Comparison of ENCODE assay signal across 34 cellular contexts in genomic region chr7:69482676-69483075, GRCh38.
"Had no signal": no experiment of that assay in that cellular context is flagged by ENCODE, and none has a peak within 500 bp of the region (broad histone marks: within the 10 kb centered on the region; RNA-seq: fewer than 3 reads in every experiment).

No MANE protein-coding gene starts in this region.

- H3K4me3 Mint-ChIP-seq: activated B cell treated with CpG ODN at 0.5 μM for 24 hours; activated CD4-positive, alpha-beta memory T cell treated with anti-CD3 and anti-CD28 coated beads for 36 hours; activated CD4-positive, alpha-beta T cell treated with anti-CD3 and anti-CD28 coated beads, Interleukin-2, amount 10 ng/mL, durations not matched to agents 24 days and 14 days; activated CD8-positive, alpha-beta T cell treated with anti-CD3 and anti-CD28 coated beads for 36 hours; activated naive CD4-positive, alpha-beta T cell treated with anti-CD3 and anti-CD28 coated beads for 36 hours; activated naive CD8-positive, alpha-beta T cell treated with anti-CD3 and anti-CD28 coated beads for 36 hours; activated T-cell treated with anti-CD3 and anti-CD28 coated beads, Interleukin-2, amount 50 U/mL, for 4 hours; activated T-cell treated with anti-CD3 and anti-CD28 coated beads, Interleukin-2, amount 50 U/mL, for 72 hours; activated T-helper 1 cell treated with anti-CD3 and anti-CD28 coated beads, Interleukin-12 subunit alpha, Interleukin-12 subunit beta, Interleukin-2, Interleukin-4 antibody, amounts not matched to agents 30 ng/mL and 10 ng/mL and 1 ng/mL, durations not matched to agents 14 hours and 24 hours and 36 hours; activated T-helper 17 cell treated with anti-CD3 and anti-CD28 coated beads, Interleukin-2, amount 50 U/mL, for 72 hours; T-helper 1 cell treated with Interleukin-12 subunit alpha and Interleukin-12 subunit beta and Interleukin-4 antibody, amounts not matched to agents 30 μg/mL and 1 μg/mL, for 36 hours; T-helper 2 cell treated with Interferon-gamma antibody and Interleukin-4, amounts not matched to agents 5 μg/mL and 100 μg/mL, for 36 hours had no signal

- H3K27ac ChIP-seq: adrenal gland, body of pancreas, brain microvascular endothelial cell, breast epithelium, VCaP had no signal

- H3K36me3 ChIP-seq: adrenal gland, brain microvascular endothelial cell, breast epithelium had no signal

- H3K27ac Mint-ChIP-seq: activated B cell treated with CpG ODN at 0.5 μM for 24 hours; activated CD4-positive, alpha-beta memory T cell treated with anti-CD3 and anti-CD28 coated beads for 36 hours; activated CD4-positive, alpha-beta T cell treated with anti-CD3 and anti-CD28 coated beads, Interleukin-2, amount 10 ng/mL, durations not matched to agents 24 days and 14 days; activated CD8-positive, alpha-beta T cell treated with anti-CD3 and anti-CD28 coated beads for 36 hours; activated naive CD4-positive, alpha-beta T cell treated with anti-CD3 and anti-CD28 coated beads for 36 hours; activated naive CD4-positive, alpha-beta T cell treated with anti-CD3 and anti-CD28 coated beads, Interleukin-2, amount 50 U/mL, for 72 hours; activated naive CD8-positive, alpha-beta T cell treated with anti-CD3 and anti-CD28 coated beads for 36 hours; activated T-cell treated with anti-CD3 and anti-CD28 coated beads, Interleukin-2, amount 50 U/mL, for 72 hours; activated T-helper 1 cell treated with anti-CD3 and anti-CD28 coated beads, Interleukin-12 subunit alpha, Interleukin-12 subunit beta, Interleukin-2, Interleukin-4 antibody, amounts not matched to agents 30 ng/mL and 10 ng/mL and 1 ng/mL, durations not matched to agents 14 hours and 24 hours and 36 hours; activated T-helper 17 cell treated with anti-CD3 and anti-CD28 coated beads, Interleukin-2, amount 50 U/mL, for 72 hours; T-helper 1 cell treated with Interleukin-12 subunit alpha and Interleukin-12 subunit beta and Interleukin-4 antibody, amounts not matched to agents 30 μg/mL and 1 μg/mL, for 36 hours; T-helper 2 cell treated with Interferon-gamma antibody and Interleukin-4, amounts not matched to agents 5 μg/mL and 100 μg/mL, for 36 hours had no signal

- H3K9me3 Mint-ChIP-seq: activated B cell treated with CpG ODN at 0.5 μM for 24 hours; activated CD4-positive, alpha-beta memory T cell treated with anti-CD3 and anti-CD28 coated beads for 36 hours; activated CD4-positive, alpha-beta T cell treated with anti-CD3 and anti-CD28 coated beads, Interleukin-2, amount 10 ng/mL, durations not matched to agents 24 days and 14 days; activated CD8-positive, alpha-beta T cell treated with anti-CD3 and anti-CD28 coated beads for 36 hours; activated naive CD4-positive, alpha-beta T cell treated with anti-CD3 and anti-CD28 coated beads, Interleukin-2, amount 50 U/mL, for 72 hours; activated naive CD8-positive, alpha-beta T cell treated with anti-CD3 and anti-CD28 coated beads for 36 hours; activated T-cell treated with anti-CD3 and anti-CD28 coated beads, Interleukin-2, amount 50 U/mL, for 4 hours; activated T-cell treated with anti-CD3 and anti-CD28 coated beads, Interleukin-2, amount 50 U/mL, for 72 hours; activated T-helper 17 cell treated with anti-CD3 and anti-CD28 coated beads, Interleukin-2, amount 50 U/mL, for 72 hours had no signal

- H3K36me3 Mint-ChIP-seq: activated CD4-positive, alpha-beta memory T cell treated with anti-CD3 and anti-CD28 coated beads for 36 hours; activated naive CD8-positive, alpha-beta T cell treated with anti-CD3 and anti-CD28 coated beads for 36 hours had no signal

- DNase-seq: activated B cell treated with CpG ODN at 0.5 μM for 24 hours; activated CD4-positive, alpha-beta memory T cell treated with anti-CD3 and anti-CD28 coated beads for 36 hours; activated CD4-positive, alpha-beta T cell treated with anti-CD3 and anti-CD28 coated beads for 4 hours; activated CD4-positive, alpha-beta T cell treated with anti-CD3 and anti-CD28 coated beads, Interleukin-2, amount 10 ng/mL, durations not matched to agents 24 days and 14 days; activated CD4-positive, alpha-beta T cell treated with anti-CD3 and anti-CD28 coated beads, Interleukin-2, amount 50 U/mL, for 1 hour; activated CD4-positive, alpha-beta T cell treated with anti-CD3 and anti-CD28 coated beads, Interleukin-2, amount 50 U/mL, for 4 hours; activated CD4-positive, CD25-positive, alpha-beta regulatory T cell treated with anti-CD3 and anti-CD28 coated beads, Interleukin-2, amount 50 U/mL, for 72 hours; activated CD8-positive, alpha-beta memory T cell treated with anti-CD3 and anti-CD28 coated beads, Interleukin-2, amount 50 U/mL, for 4 hours; activated CD8-positive, alpha-beta T cell treated with anti-CD3 and anti-CD28 coated beads for 36 hours; activated effector memory CD4-positive, alpha-beta T cell treated with anti-CD3 and anti-CD28 coated beads, Interleukin-2, amount 50 U/mL, for 16 hours; activated gamma-delta T cell treated with Interleukin-2 at 50 U/mL for 16 hours; activated naive CD4-positive, alpha-beta T cell; activated naive CD4-positive, alpha-beta T cell treated with anti-CD3 and anti-CD28 coated beads for 36 hours; activated naive CD4-positive, alpha-beta T cell treated with anti-CD3 and anti-CD28 coated beads, Interleukin-2, amount 50 U/mL, for 16 hours; activated naive CD8-positive, alpha-beta T cell treated with anti-CD3 and anti-CD28 coated beads for 36 hours; activated T-cell treated with anti-CD3 and anti-CD28 coated beads for 4 hours; activated T-cell treated with anti-CD3 and anti-CD28 coated beads, Interleukin-2, amount 50 U/mL, for 1 hour; activated T-cell treated with anti-CD3 and anti-CD28 coated beads, Interleukin-2, amount 50 U/mL, for 4 hours; activated T-cell treated with anti-CD3 and anti-CD28 coated beads, Interleukin-2, amount 50 U/mL, for 72 hours; adrenal gland; amniotic stem cell; aorta; body of pancreas; brain microvascular endothelial cell; central memory CD4-positive, alpha-beta T cell; T-helper 2 cell; T-helper 9 cell had no signal

- H3K27me3 ChIP-seq: adrenal gland, body of pancreas, brain microvascular endothelial cell, breast epithelium had no signal

- H3K4me1 ChIP-seq: adrenal gland, body of pancreas, breast epithelium had no signal

- H3K27me3 Mint-ChIP-seq: activated B cell treated with CpG ODN at 0.5 μM for 24 hours; activated CD4-positive, alpha-beta memory T cell treated with anti-CD3 and anti-CD28 coated beads for 36 hours; activated CD4-positive, alpha-beta T cell treated with anti-CD3 and anti-CD28 coated beads, Interleukin-2, amount 10 ng/mL, durations not matched to agents 24 days and 14 days; activated CD8-positive, alpha-beta T cell treated with anti-CD3 and anti-CD28 coated beads for 36 hours; activated naive CD8-positive, alpha-beta T cell treated with anti-CD3 and anti-CD28 coated beads for 36 hours; activated T-helper 17 cell treated with anti-CD3 and anti-CD28 coated beads, Interleukin-2, amount 50 U/mL, for 72 hours had no signal

- H3K4me1 Mint-ChIP-seq: activated B cell treated with CpG ODN at 0.5 μM for 24 hours; activated CD4-positive, alpha-beta T cell treated with anti-CD3 and anti-CD28 coated beads, Interleukin-2, amount 10 ng/mL, durations not matched to agents 24 days and 14 days; activated naive CD8-positive, alpha-beta T cell treated with anti-CD3 and anti-CD28 coated beads for 36 hours; activated T-helper 17 cell treated with anti-CD3 and anti-CD28 coated beads, Interleukin-2, amount 50 U/mL, for 72 hours had no signal

- H3K4me3 ChIP-seq: adrenal gland, body of pancreas, breast epithelium had no signal

- ATAC-seq: activated CD8-positive, alpha-beta T cell treated with anti-CD3 and anti-CD28 coated beads for 36 hours; activated naive CD4-positive, alpha-beta T cell treated with anti-CD3 and anti-CD28 coated beads, Interleukin-2, amount 50 U/mL, for 72 hours; activated T-cell treated with anti-CD3 and anti-CD28 coated beads, Interleukin-2, amount 50 U/mL, for 4 hours; activated T-cell treated with anti-CD3 and anti-CD28 coated beads, Interleukin-2, amount 50 U/mL, for 72 hours; activated T-helper 17 cell treated with anti-CD3 and anti-CD28 coated beads, Interleukin-2, amount 50 U/mL, for 72 hours; body of pancreas had no signal

- H3K9me3 ChIP-seq: adrenal gland, body of pancreas, breast epithelium had no signal
